In genomic region chrX:103275947-103276567, GRCh38 we compare ENCODE assay signal across 13 cellular contexts. TPM values are rescaled to one million over a fixed set of nuclear protein-coding genes. Genes with fewer than 3 reads are reported as not detected.
DNase-seq lines count a peak whose midpoint lies in the region; ATAC-seq, FAIRE-seq and TF ChIP-seq lines count a peak whose summit lies in the region.
"Had no signal": no experiment of that assay in that cellular context is flagged by ENCODE, and none has a peak within 500 bp of the region (broad histone marks: within the 10 kb centered on the region; RNA-seq: fewer than 3 reads in every experiment).

No MANE protein-coding gene starts in this region.

- H3K27ac Mint-ChIP-seq in stimulated activated naive CD8-positive, alpha-beta T cell treated with anti-CD3 and anti-CD28 coated beads, Interleukin-15, Interleukin-2, amounts not matched to agents 100 ng/mL and 50 ng/mL, for 24 hours = no peak overlapping the region
- H3K27ac Mint-ChIP-seq in neural progenitor cell = no peak overlapping the region

- TF ChIP-seq POLR2A in GM12891 (IDR thresholded peaks at IDR 0.05; ENCODE audit: low read depth, low read length) = no peak

- no peaks in the 10 kb centered on the region for H3K79me1 ChIP-seq in mesenchymal stem cell (replicated peaks; ENCODE audit: low read length, poor library complexity, severe bottlenecking)

- H2BK15ac ChIP-seq in mesenchymal stem cell (ENCODE audit: low read depth, poor library complexity, severe bottlenecking) = no peak overlapping the region

- H3K27ac ChIP-seq in coronary artery = no peak overlapping the region
- no peak overlapping the region for H3K27ac ChIP-seq in neural progenitor cell
- no peak overlapping the region for H3K27ac ChIP-seq in brain microvascular endothelial cell
- no peak overlapping the region for H3K27ac ChIP-seq in mesenchymal stem cell (ENCODE audit: low read length, poor library complexity, severe bottlenecking)
- H3K27ac ChIP-seq: BLaER1 treated with 17β-estradiol and CSF1 and Interleukin-3, amounts not matched to agents 10 nM and 100 nM had no signal

- no peak overlapping the region for H4K91ac ChIP-seq in mesenchymal stem cell (ENCODE audit: low read length)

- no peak overlapping the region for H2BK120ac ChIP-seq in mesenchymal stem cell (ENCODE audit: low read depth, low read length)

- H3K27me3 ChIP-seq in neural progenitor cell = no peaks in the 10 kb centered on the region
- H3K27me3 ChIP-seq in brain microvascular endothelial cell (replicated peaks) = peaks cover 3% of the 10 kb centered on the region
- H3K27me3 ChIP-seq in mesenchymal stem cell (ENCODE audit: control insufficient read depth in 1 of 2, insufficient read depth in 1 of 2, low read length in 2 of 2) = peaks cover 5 to 74% of the 10 kb centered on the region in 2 experiments

- H3K23ac ChIP-seq in mesenchymal stem cell (ENCODE audit: low read length in 2 of 2) = no peak overlapping the region

- no peak overlapping the region for H2BK12ac ChIP-seq in mesenchymal stem cell (ENCODE audit: low read length in 2 of 2)

- H2AFZ ChIP-seq in neural progenitor cell (replicated peaks) (no peak overlapping the region), mesenchymal stem cell (ENCODE audit: low read depth, low read length) (no peak overlapping the region)

- H3K14ac ChIP-seq in mesenchymal stem cell (ENCODE audit: low read length in 2 of 2) = no peak overlapping the region

- H3K4me3 ChIP-seq in coronary artery = peak overlapping the region; percentile 53
- H3K4me3 ChIP-seq in neural progenitor cell = no peak overlapping the region
- H3K4me3 ChIP-seq in brain microvascular endothelial cell (ENCODE audit: low read depth, low read length) = no peak overlapping the region
- peak overlapping the region in 1 of 2 experiments; percentile 63 for H3K4me3 ChIP-seq in mesenchymal stem cell (ENCODE audit: insufficient read depth in 1 of 2, low read depth in 1 of 2, low read length in 2 of 2)
- H3K4me3 ChIP-seq: BLaER1 treated with 17β-estradiol and CSF1 and Interleukin-3, amounts not matched to agents 10 nM and 100 nM had no signal

- H3K9ac ChIP-seq in neural progenitor cell (no peak overlapping the region), mesenchymal stem cell (ENCODE audit: low read length) (no peak overlapping the region)
- H3K9ac ChIP-seq: BLaER1 treated with 17β-estradiol and CSF1 and Interleukin-3, amounts not matched to agents 10 nM and 100 nM had no signal

- no peaks in the 10 kb centered on the region for H4K20me1 ChIP-seq in neural progenitor cell (ENCODE audit: low read depth)
- H4K20me1 ChIP-seq: BLaER1 treated with 17β-estradiol and CSF1 and Interleukin-3, amounts not matched to agents 10 nM and 100 nM had no signal

- no peaks in the 10 kb centered on the region for H3F3A ChIP-seq in neural progenitor cell (ENCODE audit: low read depth)

- no peak for FAIRE-seq in GM12891 (lab: Jason Lieb, UNC)

- H3K36me3 ChIP-seq in neural progenitor cell (no peaks in the 10 kb centered on the region), brain microvascular endothelial cell (replicated peaks) (no peaks in the 10 kb centered on the region), mesenchymal stem cell (ENCODE audit: control insufficient read depth in 1 of 2, insufficient read depth in 2 of 2, low read depth in 1 of 2, low read length in 2 of 2) (no peaks in the 10 kb centered on the region)
- H3K36me3 ChIP-seq: BLaER1 treated with 17β-estradiol and CSF1 and Interleukin-3, amounts not matched to agents 10 nM and 100 nM had no signal

- no peak overlapping the region for H4K8ac ChIP-seq in mesenchymal stem cell (ENCODE audit: low read length)

- H2BK5ac ChIP-seq in mesenchymal stem cell (ENCODE audit: low read depth, low read length, poor library complexity, severe bottlenecking) = no peak overlapping the region

- ATAC-seq in stimulated activated naive CD8-positive, alpha-beta T cell treated with anti-CD3 and anti-CD28 coated beads, Interleukin-15, Interleukin-2, amounts not matched to agents 100 U/mL and 50 U/mL, for 24 hours = no peak
- no peak for ATAC-seq in GM21447 (IDR thresholded peaks at IDR 0.05; ENCODE audit: unreplicated experiment)
- ATAC-seq: esophagus mucosa had no signal

- H3K9me3 ChIP-seq in neural progenitor cell (ENCODE audit: low read depth) (no peaks in the 10 kb centered on the region), mesenchymal stem cell (ENCODE audit: control insufficient read depth, low read length) (no peaks in the 10 kb centered on the region)
- H3K9me3 ChIP-seq: BLaER1 treated with 17β-estradiol and CSF1 and Interleukin-3, amounts not matched to agents 10 nM and 100 nM had no signal

- H3K4me1 Mint-ChIP-seq in stimulated activated naive CD8-positive, alpha-beta T cell treated with anti-CD3 and anti-CD28 coated beads, Interleukin-15, Interleukin-2, amounts not matched to agents 100 ng/mL and 50 ng/mL, for 24 hours (ENCODE audit: low read depth) = peaks cover 5% of the 10 kb centered on the region
- peaks cover 2% of the 10 kb centered on the region for H3K4me1 Mint-ChIP-seq in neural progenitor cell

- no peak overlapping the region for H2AK5ac ChIP-seq in mesenchymal stem cell (ENCODE audit: low read length, severe bottlenecking)

- H3K4me2 ChIP-seq in neural progenitor cell = no peak overlapping the region
- H3K4me2 ChIP-seq in mesenchymal stem cell (ENCODE audit: low read length, poor library complexity, severe bottlenecking) = no peak overlapping the region
- H3K4me2 ChIP-seq: BLaER1 treated with 17β-estradiol and CSF1 and Interleukin-3, amounts not matched to agents 10 nM and 100 nM had no signal

- H3K4ac ChIP-seq in mesenchymal stem cell (ENCODE audit: low read depth in 1 of 2, low read length in 2 of 2) = no peak overlapping the region

- in situ Hi-C loops in brain microvascular endothelial cell (cut with HindIII; ENCODE audit: low pct_ligation_motif_present, low sequenced_read_pairs) = no loop called here

- H3K27me3 Mint-ChIP-seq in stimulated activated naive CD8-positive, alpha-beta T cell treated with anti-CD3 and anti-CD28 coated beads, Interleukin-15, Interleukin-2, amounts not matched to agents 100 ng/mL and 50 ng/mL, for 24 hours = peaks cover 48% of the 10 kb centered on the region
- peaks cover 4% of the 10 kb centered on the region for H3K27me3 Mint-ChIP-seq in neural progenitor cell (ENCODE audit: insufficient read depth, low read depth)

- H3K9me3 Mint-ChIP-seq in stimulated activated naive CD8-positive, alpha-beta T cell treated with anti-CD3 and anti-CD28 coated beads, Interleukin-15, Interleukin-2, amounts not matched to agents 100 ng/mL and 50 ng/mL, for 24 hours = no peaks in the 10 kb centered on the region
- no peaks in the 10 kb centered on the region for H3K9me3 Mint-ChIP-seq in neural progenitor cell

- H3K4me1 ChIP-seq in neural progenitor cell = no peaks in the 10 kb centered on the region
- H3K4me1 ChIP-seq in mesenchymal stem cell (ENCODE audit: control insufficient read depth, insufficient read depth, low read depth, low read length) = no peaks in the 10 kb centered on the region
- H3K4me1 ChIP-seq: BLaER1 treated with 17β-estradiol and CSF1 and Interleukin-3, amounts not matched to agents 10 nM and 100 nM had no signal

- TF ChIP-seq CTCF in coronary artery (IDR thresholded peaks at IDR 0.05) (no peak), neural progenitor cell (IDR thresholded peaks at IDR 0.05) (no peak), brain microvascular endothelial cell (IDR thresholded peaks at IDR 0.05; ENCODE audit: low read depth, low read length, missing control alignments) (no peak)

- H3K79me2 ChIP-seq in neural progenitor cell (ENCODE audit: low read depth) = no peaks in the 10 kb centered on the region

- peak overlapping the region; percentile 60 for H3K4me3 Mint-ChIP-seq in stimulated activated naive CD8-positive, alpha-beta T cell treated with anti-CD3 and anti-CD28 coated beads, Interleukin-15, Interleukin-2, amounts not matched to agents 100 ng/mL and 50 ng/mL, for 24 hours
- peak overlapping the region; percentile 70 for H3K4me3 Mint-ChIP-seq in neural progenitor cell

- H3K18ac ChIP-seq in mesenchymal stem cell (ENCODE audit: low read depth in 1 of 2, low read length in 2 of 2) = no peak overlapping the region

- WGBS in mesenchymal stem cell = 78% methylated on average over 10 of the region's 23 CpGs

- no peak for DNase-seq in stimulated activated naive CD8-positive, alpha-beta T cell treated with anti-CD3 and anti-CD28 coated beads, Interleukin-15, Interleukin-2, amounts not matched to agents 100 U/mL and 50 U/mL, for 24 hours
- DNase-seq in coronary artery (ENCODE audit: low spot score) (no peak), neural progenitor cell (ENCODE audit: low spot score) (no peak), brain microvascular endothelial cell (no peak), mesenchymal stem cell (no peak), GM12891 (ENCODE audit: insufficient read length, low spot score) (no peak)
- DNase-seq: NCI-H1092 treated with DMSO at 0.1 percent for 48 hours, SIG-M5 had no signal

- no peaks in the 10 kb centered on the region for H3K36me3 Mint-ChIP-seq in stimulated activated naive CD8-positive, alpha-beta T cell treated with anti-CD3 and anti-CD28 coated beads, Interleukin-15, Interleukin-2, amounts not matched to agents 100 ng/mL and 50 ng/mL, for 24 hours (ENCODE audit: low read depth)
- H3K36me3 Mint-ChIP-seq in neural progenitor cell = no peaks in the 10 kb centered on the region

TF ChIP-seq in GM12891, 5 proteins besides CTCF, POLR2A, EP300 and RAD21:
- TF ChIP-seq TAF1 (IDR thresholded peaks at IDR 0.05; ENCODE audit: low read depth, low read length) = no peak
- TF ChIP-seq POU2F2 (IDR thresholded peaks at IDR 0.05; ENCODE audit: low read depth, low read length) = no peak
- no peak for TF ChIP-seq SPI1 (IDR thresholded peaks at IDR 0.05; ENCODE audit: low read depth, low read length)
- TF ChIP-seq POLR2AphosphoS5 (IDR thresholded peaks at IDR 0.05; ENCODE audit: low read depth, low read length) = no peak
- no peak for TF ChIP-seq PAX5 (IDR thresholded peaks at IDR 0.05; ENCODE audit: insufficient read depth, low read length, severe bottlenecking)

RNA-seq across cellular contexts. Expression of gene TCEAL5, which starts 0.5 kb away (rescaled TPM):
- 0.12 TPM in 1 of 2 replicates, not detected in the other for total RNA-seq in neural progenitor cell (ENCODE audit: low replicate concordance)
- polyA plus RNA-seq in mesenchymal stem cell (2013, experiment 1 of 2) = not detected
- polyA plus RNA-seq in mesenchymal stem cell (2013, experiment 2 of 2) = not detected
- polyA plus RNA-seq in GM12891 (2012; ENCODE audit: low read depth, missing spikeins) = not detected
- total RNA-seq: esophagus mucosa, myocyte had no signal

RNA-seq across cellular contexts. Expression of gene TCEAL8, which starts 21.1 kb away (rescaled TPM):
- 95.7 and 160 TPM in 2 replicates for total RNA-seq in neural progenitor cell (ENCODE audit: low replicate concordance)
- polyA plus RNA-seq in mesenchymal stem cell (2013, experiment 1 of 2) = 215 TPM
- 215 TPM for polyA plus RNA-seq in mesenchymal stem cell (2013, experiment 2 of 2)
- polyA plus RNA-seq in GM12891 (2012; ENCODE audit: low read depth, missing spikeins) = 45.0 TPM

RNA-seq across cellular contexts. Expression of gene BEX2, which starts 34.7 kb away (rescaled TPM):
- total RNA-seq in neural progenitor cell (ENCODE audit: low replicate concordance) = 37.5 and 45.4 TPM in 2 replicates
- 3.2 TPM for polyA plus RNA-seq in mesenchymal stem cell (2013, experiment 1 of 2)
- polyA plus RNA-seq in mesenchymal stem cell (2013, experiment 2 of 2) = 3.8 TPM
- polyA plus RNA-seq in GM12891 (2012; ENCODE audit: low read depth, missing spikeins) = 14.2 TPM

RNA-seq across cellular contexts. Expression of gene TCEAL7, which starts 54.0 kb away (rescaled TPM):
- 30.8 and 34.3 TPM in 2 replicates for total RNA-seq in neural progenitor cell (ENCODE audit: low replicate concordance)
- 0.54 TPM for polyA plus RNA-seq in mesenchymal stem cell (2013, experiment 1 of 2)
- 0.33 TPM for polyA plus RNA-seq in mesenchymal stem cell (2013, experiment 2 of 2)
- not detected for polyA plus RNA-seq in GM12891 (2012; ENCODE audit: low read depth, missing spikeins)
